In the genomic region with DNA sequence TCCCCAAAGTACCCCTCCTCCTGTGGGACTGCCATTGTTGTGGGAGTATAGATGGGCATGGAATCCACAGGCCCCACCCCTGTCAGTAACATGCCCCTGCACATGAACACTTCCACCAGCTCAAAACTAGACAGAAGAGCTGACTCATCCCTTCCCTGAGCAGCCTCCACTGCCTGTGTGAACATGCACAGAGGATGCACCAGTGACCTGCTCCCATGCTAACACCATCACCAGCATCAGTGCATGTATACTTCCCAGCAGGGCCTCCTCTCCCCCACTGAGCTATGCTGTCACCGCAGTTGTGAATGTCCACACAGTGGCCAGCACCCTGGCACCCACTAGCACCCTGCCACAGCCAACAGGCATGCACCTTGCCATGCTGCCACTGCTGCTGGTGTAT, we compare ENCODE assay signal across 21 cellular contexts.
"Had no signal": no experiment of that assay in that cellular context is flagged by ENCODE, and none has a peak within 500 bp of the region (broad histone marks: within the 10 kb centered on the region; RNA-seq: fewer than 3 reads in every experiment).

No MANE protein-coding gene starts in this region.

- H3K27ac ChIP-seq: colonic mucosa, parathyroid adenoma, right lobe of liver, skin epidermis, transverse colon had no signal

- H3K4me1 ChIP-seq: colonic mucosa, parathyroid adenoma, right lobe of liver, transverse colon had no signal

- H3K27me3 ChIP-seq: colonic mucosa, right lobe of liver, transverse colon had no signal

- H3K36me3 ChIP-seq: colonic mucosa, right lobe of liver, transverse colon had no signal

- H3K4me3 ChIP-seq: colonic mucosa, mucosa of descending colon, right lobe of liver, skin epidermis, transverse colon had no signal

- DNase-seq: activated CD4-positive, alpha-beta T cell treated with anti-CD3 and anti-CD28 coated beads, Interleukin-2, amount 10 ng/mL, durations not matched to agents 7 days and 5 days; activated CD4-positive, CD25-positive, alpha-beta regulatory T cell treated with anti-CD3 and anti-CD28 coated beads, Interleukin-2, amount 50 U/mL, for 72 hours; activated CD8-positive, alpha-beta memory T cell treated with anti-CD3 and anti-CD28 coated beads, Interleukin-2, amount 10 ng/mL, durations not matched to agents 7 days and 5 days; activated CD8-positive, alpha-beta T cell treated with anti-CD3 and anti-CD28 coated beads for 36 hours; activated gamma-delta T cell treated with Interleukin-2 at 50 U/mL for 16 hours; activated T-cell treated with anti-CD3 and anti-CD28 coated beads for 4 hours; aorta; colonic mucosa; endodermal cell; foreskin melanocyte; left colon; mesendoderm; mucosa of descending colon; nephron progenitor cell; right lobe of liver; stimulated activated CD4-positive, alpha-beta T cell treated with anti-CD3 and anti-CD28 coated beads, Interleukin-2, amount 100 ng/mL, for 24 hours; stimulated activated naive B cell treated with anti-CD40 and anti-IgM and Interleukin-4, amounts not matched to agents 10 μg/mL and 1 μg/mL and 100 μg/mL, for 72 hours; transverse colon had no signal

- H3K9me3 ChIP-seq: colonic mucosa, right lobe of liver had no signal

- ATAC-seq: activated CD8-positive, alpha-beta memory T cell treated with anti-CD3 and anti-CD28 coated beads, Interleukin-2, amount 10 ng/mL, durations not matched to agents 7 days and 5 days; activated CD8-positive, alpha-beta T cell treated with anti-CD3 and anti-CD28 coated beads for 36 hours; left colon; mucosa of descending colon; SK-N-SH treated with all-trans-retinoic acid at 6 μM for 48 hours; stimulated activated naive B cell treated with anti-CD40 and anti-IgM and Interleukin-4, amounts not matched to agents 10 μg/mL and 1 μg/mL and 100 μg/mL, for 72 hours had no signal

- H2AFZ ChIP-seq: parathyroid adenoma had no signal

- H3K9ac ChIP-seq: parathyroid adenoma had no signal
